8 cellular contexts compared by ENCODE assay signal in genomic region chr20:35303735-35304431, GRCh38. TPM values are rescaled to one million over a fixed set of nuclear protein-coding genes. Genes with fewer than 3 reads are reported as not detected.
DNase-seq lines count a peak whose midpoint lies in the region; ATAC-seq, FAIRE-seq and TF ChIP-seq lines count a peak whose summit lies in the region.

No MANE protein-coding gene starts in this region.

- TF ChIP-seq POLR2A in endothelial cell of umbilical vein (IDR thresholded peaks at IDR 0.05; ENCODE audit: low read depth, low read length) = no peak

- H3K27ac Mint-ChIP-seq in activated CD8-positive, alpha-beta memory T cell treated with anti-CD3 and anti-CD28 coated beads, Interleukin-2, amount 10 ng/mL, durations not matched to agents 7 days and 5 days = peak overlapping the region; percentile 93

- H3K27me3 Mint-ChIP-seq in activated CD8-positive, alpha-beta memory T cell treated with anti-CD3 and anti-CD28 coated beads, Interleukin-2, amount 10 ng/mL, durations not matched to agents 7 days and 5 days = no peaks in the 10 kb centered on the region

- CTCF ChIA-PET in activated CD8-positive, alpha-beta memory T cell treated with anti-CD3 and anti-CD28 coated beads, Interleukin-2, amount 10 ng/mL, durations not matched to agents 7 days and 5 days (lab: Charles Lee) = interaction anchor here (0.6 to 10.0 kb wide), 34 partner anchors 9 to 400 kb away, joined by 3 to 251 read pairs (median 4); partner anchors contain the start of genes CEP250, EDEM2, EIF6 and FAM83C
- CTCF ChIA-PET in endothelial cell of umbilical vein (lab: Charles Lee) = interaction anchor here (0.6 to 9.7 kb wide), 31 partner anchors 9 to 439 kb away, joined by 3 to 200 read pairs (median 5); partner anchors contain the start of genes CEP250, EIF6, FAM83C and GDF5

- no peak overlapping the region for H3K9ac ChIP-seq in endothelial cell of umbilical vein (replicated peaks; ENCODE audit: extremely low read depth, insufficient read depth, low read length)

- DNase-seq in GM03348 (ENCODE audit: low spot score) = peak; percentile 89
- peak; percentile 98 for DNase-seq in HuH-7 (ENCODE audit: low spot score)
- peak; percentile 75 for DNase-seq in NOMO-1 treated with dmso at 0.1 percent for 144 hours (lab: John Stamatoyannopoulos, UW; ENCODE audit: unreplicated experiment)
- peak; percentile 93 for DNase-seq in activated CD8-positive, alpha-beta memory T cell treated with anti-CD3 and anti-CD28 coated beads, Interleukin-2, amount 10 ng/mL, durations not matched to agents 7 days and 5 days
- DNase-seq in endothelial cell of umbilical vein (ENCODE audit: low read depth, low spot score) = peak; percentile 87
- peak; percentile 72 to 94 (median 80) for DNase-seq in mucosa of descending colon
- DNase-seq in stimulated activated CD8-positive, alpha-beta memory T cell treated with anti-CD3 and anti-CD28 coated beads, Interleukin-4, amount 100 ng/mL, for 24 hours (ENCODE audit: low read depth) = peak; percentile 70

- H3K9me3 Mint-ChIP-seq in activated CD8-positive, alpha-beta memory T cell treated with anti-CD3 and anti-CD28 coated beads, Interleukin-2, amount 10 ng/mL, durations not matched to agents 7 days and 5 days (ENCODE audit: low read depth) = no peaks in the 10 kb centered on the region

- ATAC-seq in activated CD8-positive, alpha-beta memory T cell treated with anti-CD3 and anti-CD28 coated beads, Interleukin-2, amount 10 ng/mL, durations not matched to agents 7 days and 5 days = peak; percentile 66
- ATAC-seq in mucosa of descending colon (peak; percentile 86), GM19351 (IDR thresholded peaks at IDR 0.05; ENCODE audit: unreplicated experiment) (no peak)

- no peaks in the 10 kb centered on the region for H3K9me1 ChIP-seq in endothelial cell of umbilical vein (replicated peaks; ENCODE audit: control insufficient read depth, extremely low read depth, insufficient read depth, low read length)

- H3K36me3 ChIP-seq in endothelial cell of umbilical vein (ENCODE audit: control insufficient read depth in 2 of 2, extremely low read depth in 1 of 2, insufficient read depth in 2 of 2, low read length in 2 of 2) (no peaks in the 10 kb centered on the region), mucosa of descending colon (ENCODE audit: low read depth) (no peaks in the 10 kb centered on the region)

- POLR2A ChIA-PET in endothelial cell of umbilical vein (lab: Charles Lee) = no interaction called here

- BruUV-seq in endothelial cell of umbilical vein (replicated peaks; lab: Mats Ljungman, UMichigan) = no TSS peak

- H3K4me1 ChIP-seq in endothelial cell of umbilical vein (ENCODE audit: control insufficient read depth, extremely low read depth, insufficient read depth, low read length) = peaks cover 67% of the 10 kb centered on the region
- peaks cover 9% of the 10 kb centered on the region for H3K4me1 ChIP-seq in mucosa of descending colon (ENCODE audit: low read depth)

- H3K9me3 ChIP-seq in endothelial cell of umbilical vein (replicated peaks; ENCODE audit: control insufficient read depth, insufficient read depth, low read length) (no peaks in the 10 kb centered on the region), mucosa of descending colon (no peaks in the 10 kb centered on the region)

- H3K27me3 ChIP-seq in endothelial cell of umbilical vein (ENCODE audit: control insufficient read depth in 2 of 2, insufficient read depth in 2 of 2, low read length in 2 of 2) = no peaks in the 10 kb centered on the region

- H3K4me3 Mint-ChIP-seq in activated CD8-positive, alpha-beta memory T cell treated with anti-CD3 and anti-CD28 coated beads, Interleukin-2, amount 10 ng/mL, durations not matched to agents 7 days and 5 days = no peak overlapping the region

- intact Hi-C loops in endothelial cell of umbilical vein (cut with micrococcal nuclease) (loop anchor here (1.0 kb wide), 4 partner anchors 20 to 143 kb away; partner anchors contain the start of gene EIF6), mucosa of descending colon (cut with DNase I, micrococcal nuclease) (loop anchor here (5.0 kb wide), 2 partner anchors 133 to 143 kb away; partner anchors contain the start of gene GDF5 (in 1 of the 2))

- H3K79me2 ChIP-seq in endothelial cell of umbilical vein (ENCODE audit: control insufficient read depth, insufficient read depth, low read length) = no peaks in the 10 kb centered on the region

- dilution Hi-C loops in endothelial cell of umbilical vein (cut with MboI; ENCODE audit: extremely low pct_ligation_motif_present, low sequenced_read_pairs) = no loop called here

- H3K4me1 Mint-ChIP-seq in activated CD8-positive, alpha-beta memory T cell treated with anti-CD3 and anti-CD28 coated beads, Interleukin-2, amount 10 ng/mL, durations not matched to agents 7 days and 5 days = peaks cover 64% of the 10 kb centered on the region

- peak; percentile 93 to 95 for TF ChIP-seq CTCF in endothelial cell of umbilical vein (IDR thresholded peaks at IDR 0.05; ENCODE audit: extremely low read depth in 1 of 2, insufficient read depth in 1 of 2, low read depth in 1 of 2, low read length in 2 of 2)
- peak; percentile 71 for TF ChIP-seq CTCF in mucosa of descending colon (IDR thresholded peaks at IDR 0.05)

- H2AFZ ChIP-seq in endothelial cell of umbilical vein (ENCODE audit: low read depth, low read length) = peak overlapping the region; percentile 17

- H3K4me3 ChIP-seq in endothelial cell of umbilical vein (replicated peaks in 1 of 3; ENCODE audit: insufficient read depth in 1 of 3, low read depth in 1 of 3, low read length in 3 of 3) (no peak overlapping the region), mucosa of descending colon (no peak overlapping the region)

- H3K27ac ChIP-seq in endothelial cell of umbilical vein (ENCODE audit: insufficient read depth, low read depth, low read length) = peak overlapping the region; percentile 82

- FAIRE-seq in endothelial cell of umbilical vein (lab: Jason Lieb, UNC) = peak; percentile 94

- H4K20me1 ChIP-seq in endothelial cell of umbilical vein (replicated peaks; ENCODE audit: control insufficient read depth, extremely low read depth, insufficient read depth, low read length) = no peaks in the 10 kb centered on the region

- peaks cover 1% of the 10 kb centered on the region for H3K36me3 Mint-ChIP-seq in activated CD8-positive, alpha-beta memory T cell treated with anti-CD3 and anti-CD28 coated beads, Interleukin-2, amount 10 ng/mL, durations not matched to agents 7 days and 5 days

- H3K4me2 ChIP-seq in endothelial cell of umbilical vein (ENCODE audit: insufficient read depth, low read length) = no peak overlapping the region

TF ChIP-seq in endothelial cell of umbilical vein, 7 proteins besides CTCF, POLR2A, EP300 and RAD21:
- TF ChIP-seq GATA2 (IDR thresholded peaks at IDR 0.05; ENCODE audit: insufficient read depth, insufficient read length, low read depth, low read length) (no peak), MAX (IDR thresholded peaks at IDR 0.05; ENCODE audit: insufficient read depth, insufficient read length) (no peak), POLR2AphosphoS5 (IDR thresholded peaks at IDR 0.05; ENCODE audit: insufficient read depth, low read depth, low read length) (peak; percentile 38)
TF ChIP-seq in endothelial cell of umbilical vein: peak in this region for 1.

RNA-seq across cellular contexts. Expression of gene FAM83C, which starts 11.7 kb away (rescaled TPM):
- total RNA-seq in activated CD8-positive, alpha-beta memory T cell treated with anti-CD3 and anti-CD28 coated beads, Interleukin-2, amount 10 ng/mL, durations not matched to agents 7 days and 5 days = not detected
- total RNA-seq in endothelial cell of umbilical vein (not detected in 2 replicates), mucosa of descending colon (under 1 TPM in 2 of 3 donors, not detected in 1; 0.13 to 0.41 TPM)
- not detected in 2 replicates for polyA plus RNA-seq in endothelial cell of umbilical vein
- not detected in 2 replicates for polyA plus RNA-seq in endothelial cell of umbilical vein (2011; cell fraction: cytosol; rRNA removed)
- not detected in 2 replicates for polyA plus RNA-seq in endothelial cell of umbilical vein (2011; cell fraction: nucleus; rRNA removed)
- not detected in 2 replicates for polyA plus RNA-seq in endothelial cell of umbilical vein (2012)
- not detected in 2 replicates for polyA minus RNA-seq in endothelial cell of umbilical vein
- polyA minus RNA-seq in endothelial cell of umbilical vein (2011; cell fraction: cytosol; rRNA and poly(A)+ RNA removed) = not detected
- not detected in 2 replicates for polyA minus RNA-seq in endothelial cell of umbilical vein (2011; cell fraction: nucleus; rRNA and poly(A)+ RNA removed)

RNA-seq across cellular contexts. Expression of gene EIF6, which starts 19.3 kb away (rescaled TPM):
- total RNA-seq in activated CD8-positive, alpha-beta memory T cell treated with anti-CD3 and anti-CD28 coated beads, Interleukin-2, amount 10 ng/mL, durations not matched to agents 7 days and 5 days = 100 to 1,000 TPM in 1 of 2 experiments, 10 to 100 TPM in 1; 98.6 to 121 TPM
- total RNA-seq in endothelial cell of umbilical vein = 124 and 153 TPM in 2 replicates
- 286 and 383 TPM in 2 replicates for polyA plus RNA-seq in endothelial cell of umbilical vein
- 212 and 219 TPM in 2 replicates for polyA plus RNA-seq in endothelial cell of umbilical vein (2011; cell fraction: cytosol; rRNA removed)
- polyA plus RNA-seq in endothelial cell of umbilical vein (2011; cell fraction: nucleus; rRNA removed) = 121 and 152 TPM in 2 replicates
- 128 and 134 TPM in 2 replicates for polyA plus RNA-seq in endothelial cell of umbilical vein (2012)
- 117 and 150 TPM in 2 replicates for polyA minus RNA-seq in endothelial cell of umbilical vein
- 111 TPM for polyA minus RNA-seq in endothelial cell of umbilical vein (2011; cell fraction: cytosol; rRNA and poly(A)+ RNA removed)
- 22.6 and 26.3 TPM in 2 replicates for polyA minus RNA-seq in endothelial cell of umbilical vein (2011; cell fraction: nucleus; rRNA and poly(A)+ RNA removed)
- total RNA-seq in mucosa of descending colon = 100 to 1,000 TPM; 105 to 206 (median 182) TPM

RNA-seq across cellular contexts. Expression of gene MMP24OS, which starts 26.0 kb away (rescaled TPM):
- total RNA-seq in activated CD8-positive, alpha-beta memory T cell treated with anti-CD3 and anti-CD28 coated beads, Interleukin-2, amount 10 ng/mL, durations not matched to agents 7 days and 5 days = 10 to 100 TPM; 28.4 to 44.3 TPM
- total RNA-seq in endothelial cell of umbilical vein (52.8 and 55.6 TPM in 2 replicates), mucosa of descending colon (100 to 1,000 TPM in 2 of 3 donors, 10 to 100 TPM in 1; 90.9 to 156 (median 124) TPM)
- 35.1 and 43.2 TPM in 2 replicates for polyA plus RNA-seq in endothelial cell of umbilical vein
- polyA plus RNA-seq in endothelial cell of umbilical vein (2011; cell fraction: cytosol; rRNA removed) = 25.2 and 33.9 TPM in 2 replicates
- 18.0 and 21.5 TPM in 2 replicates for polyA plus RNA-seq in endothelial cell of umbilical vein (2011; cell fraction: nucleus; rRNA removed)
- polyA plus RNA-seq in endothelial cell of umbilical vein (2012) = 31.8 and 52.0 TPM in 2 replicates
- 15.2 and 20.2 TPM in 2 replicates for polyA minus RNA-seq in endothelial cell of umbilical vein
- 19.6 TPM for polyA minus RNA-seq in endothelial cell of umbilical vein (2011; cell fraction: cytosol; rRNA and poly(A)+ RNA removed)
- 15.6 and 16.3 TPM in 2 replicates for polyA minus RNA-seq in endothelial cell of umbilical vein (2011; cell fraction: nucleus; rRNA and poly(A)+ RNA removed)
